Comparison of ENCODE assay signal across 23 cellular contexts in genomic region chr2:179877601-179878364, GRCh38. TPM values are rescaled to one million over a fixed set of nuclear protein-coding genes. Genes with fewer than 3 reads are reported as not detected.
"Had no signal": no experiment of that assay in that cellular context is flagged by ENCODE, and none has a peak within 500 bp of the region (broad histone marks: within the 10 kb centered on the region; RNA-seq: fewer than 3 reads in every experiment).

No MANE protein-coding gene starts in this region.

- H3K36me3 ChIP-seq: colonic mucosa, left ventricle myocardium inferior, right lobe of liver, transverse colon had no signal

- H3K4me1 ChIP-seq: colonic mucosa, foreskin keratinocyte, left ventricle myocardium inferior, parathyroid adenoma, psoas muscle, right lobe of liver, testis, transverse colon had no signal

- H3K4me3 ChIP-seq: colonic mucosa, left ventricle myocardium inferior, lung, psoas muscle, right lobe of liver, testis, transverse colon had no signal

- H3K27ac ChIP-seq: colonic mucosa, foreskin keratinocyte, left ventricle myocardium inferior, parathyroid adenoma, psoas muscle, right lobe of liver, testis, transverse colon had no signal

- H2AFZ ChIP-seq: parathyroid adenoma had no signal

- ATAC-seq: foreskin keratinocyte; left cardiac atrium; naive thymus-derived CD4-positive, alpha-beta T cell; psoas muscle; right lobe of liver; stimulated activated naive B cell treated with anti-CD40 and anti-IgM and Interleukin-4, amounts not matched to agents 10 μg/mL and 1 μg/mL and 100 μg/mL, for 72 hours; stimulated activated naive CD8-positive, alpha-beta T cell treated with anti-CD3 and anti-CD28 coated beads, Interleukin-15, amount 100 ng/mL, for 72 hours had no signal

- H3K27me3 ChIP-seq: colonic mucosa, right lobe of liver, testis, transverse colon had no signal

- H3K9ac ChIP-seq: parathyroid adenoma had no signal

- DNase-seq: colonic mucosa; dermis blood vessel endothelial cell; endodermal cell; erythroblast; foreskin keratinocyte; kidney; left cardiac atrium; left ventricle myocardium inferior; mesendoderm; naive thymus-derived CD4-positive, alpha-beta T cell; nephron progenitor cell; psoas muscle; retina; right lobe of liver; stimulated activated CD4-positive, alpha-beta T cell treated with anti-CD3 and anti-CD28 coated beads, Interleukin-2, amount 100 ng/mL, for 24 hours; stimulated activated CD4-positive, alpha-beta T cell treated with anti-CD3 and anti-CD28 coated beads, Interleukin-4, amount 100 ng/mL, for 4 hours; stimulated activated naive B cell treated with anti-CD40 and anti-IgM and Interleukin-4, amounts not matched to agents 10 μg/mL and 1 μg/mL and 100 μg/mL, for 72 hours; stimulated activated naive CD8-positive, alpha-beta T cell treated with anti-CD3 and anti-CD28 coated beads, Interleukin-15, amount 100 ng/mL, for 72 hours; testis; transverse colon had no signal

- H3K79me2 ChIP-seq: parathyroid adenoma had no signal

- H3K9me3 ChIP-seq: colonic mucosa, left ventricle myocardium inferior, psoas muscle, right lobe of liver, testis, transverse colon had no signal

RNA-seq across cellular contexts. Expression of gene ZNF385B, which starts 16.4 kb away (rescaled TPM):
- total RNA-seq: dermis blood vessel endothelial cell; endothelial cell of umbilical vein; naive thymus-derived CD4-positive, alpha-beta T cell had no signal
- polyA plus RNA-seq: endothelial cell of umbilical vein; naive thymus-derived CD4-positive, alpha-beta T cell had no signal
